Comparison of ENCODE assay signal across 1 cellular context in the genomic region with DNA sequence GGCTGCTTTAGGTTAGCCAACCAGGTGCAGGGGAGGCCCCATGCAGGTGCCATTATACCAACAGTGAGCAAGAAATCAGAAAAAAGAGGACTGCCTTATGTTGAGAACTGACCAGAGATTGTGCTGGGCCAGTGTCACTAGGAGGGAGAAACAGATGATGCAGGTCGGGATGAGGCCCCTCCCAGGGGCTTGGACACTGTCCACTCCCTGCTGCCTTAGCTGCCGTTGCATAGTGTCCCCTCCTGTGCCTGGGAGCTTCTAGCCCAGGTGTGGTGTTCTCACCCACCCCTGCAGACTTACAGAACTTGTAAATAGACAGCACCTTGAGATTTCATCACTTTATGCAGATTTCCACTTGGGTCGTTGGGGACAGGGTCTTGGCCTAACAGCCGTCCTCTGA.
TF ChIP-seq lines count a peak whose summit lies in the region.

No MANE protein-coding gene starts in this region.

TF ChIP-seq in SK-N-SH treated with all-trans-retinoic acid at 6 μM for 48 hours, 23 proteins besides CTCF, POLR2A, EP300 and RAD21 (continued from another document):
- TF ChIP-seq, protein P1, sequence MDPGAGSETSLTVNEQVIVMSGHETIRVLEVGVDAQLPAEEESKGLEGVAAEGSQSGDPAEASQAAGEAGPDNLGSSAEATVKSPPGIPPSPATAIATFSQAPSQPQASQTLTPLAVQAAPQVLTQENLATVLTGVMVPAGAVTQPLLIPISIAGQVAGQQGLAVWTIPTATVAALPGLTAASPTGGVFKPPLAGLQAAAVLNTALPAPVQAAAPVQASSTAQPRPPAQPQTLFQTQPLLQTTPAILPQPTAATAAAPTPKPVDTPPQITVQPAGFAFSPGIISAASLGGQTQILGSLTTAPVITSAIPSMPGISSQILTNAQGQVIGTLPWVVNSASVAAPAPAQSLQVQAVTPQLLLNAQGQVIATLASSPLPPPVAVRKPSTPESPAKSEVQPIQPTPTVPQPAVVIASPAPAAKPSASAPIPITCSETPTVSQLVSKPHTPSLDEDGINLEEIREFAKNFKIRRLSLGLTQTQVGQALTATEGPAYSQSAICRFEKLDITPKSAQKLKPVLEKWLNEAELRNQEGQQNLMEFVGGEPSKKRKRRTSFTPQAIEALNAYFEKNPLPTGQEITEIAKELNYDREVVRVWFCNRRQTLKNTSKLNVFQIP (CRISPR knock-in tag; IDR thresholded peaks at IDR 0.05; ENCODE audit: borderline replicate concordance, low read depth): no peak
- TF ChIP-seq PPARA (CRISPR knock-in tag; IDR thresholded peaks at IDR 0.05; ENCODE audit: borderline replicate concordance) (no peak), TCF4 (CRISPR knock-in tag; IDR thresholded peaks at IDR 0.05; ENCODE audit: borderline replicate concordance) (no peak), ZNF8 (CRISPR knock-in tag; IDR thresholded peaks at IDR 0.05) (no peak), CSDC2 (CRISPR knock-in tag; IDR thresholded peaks at IDR 0.05) (no peak)
- TF ChIP-seq, protein P2, sequence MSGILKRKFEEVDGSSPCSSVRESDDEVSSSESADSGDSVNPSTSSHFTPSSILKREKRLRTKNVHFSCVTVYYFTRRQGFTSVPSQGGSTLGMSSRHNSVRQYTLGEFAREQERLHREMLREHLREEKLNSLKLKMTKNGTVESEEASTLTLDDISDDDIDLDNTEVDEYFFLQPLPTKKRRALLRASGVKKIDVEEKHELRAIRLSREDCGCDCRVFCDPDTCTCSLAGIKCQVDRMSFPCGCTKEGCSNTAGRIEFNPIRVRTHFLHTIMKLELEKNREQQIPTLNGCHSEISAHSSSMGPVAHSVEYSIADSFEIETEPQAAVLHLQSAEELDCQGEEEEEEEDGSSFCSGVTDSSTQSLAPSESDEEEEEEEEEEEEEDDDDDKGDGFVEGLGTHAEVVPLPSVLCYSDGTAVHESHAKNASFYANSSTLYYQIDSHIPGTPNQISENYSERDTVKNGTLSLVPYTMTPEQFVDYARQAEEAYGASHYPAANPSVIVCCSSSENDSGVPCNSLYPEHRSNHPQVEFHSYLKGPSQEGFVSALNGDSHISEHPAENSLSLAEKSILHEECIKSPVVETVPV (CRISPR knock-in tag; IDR thresholded peaks at IDR 0.05): no peak
- TF ChIP-seq, protein P3, sequence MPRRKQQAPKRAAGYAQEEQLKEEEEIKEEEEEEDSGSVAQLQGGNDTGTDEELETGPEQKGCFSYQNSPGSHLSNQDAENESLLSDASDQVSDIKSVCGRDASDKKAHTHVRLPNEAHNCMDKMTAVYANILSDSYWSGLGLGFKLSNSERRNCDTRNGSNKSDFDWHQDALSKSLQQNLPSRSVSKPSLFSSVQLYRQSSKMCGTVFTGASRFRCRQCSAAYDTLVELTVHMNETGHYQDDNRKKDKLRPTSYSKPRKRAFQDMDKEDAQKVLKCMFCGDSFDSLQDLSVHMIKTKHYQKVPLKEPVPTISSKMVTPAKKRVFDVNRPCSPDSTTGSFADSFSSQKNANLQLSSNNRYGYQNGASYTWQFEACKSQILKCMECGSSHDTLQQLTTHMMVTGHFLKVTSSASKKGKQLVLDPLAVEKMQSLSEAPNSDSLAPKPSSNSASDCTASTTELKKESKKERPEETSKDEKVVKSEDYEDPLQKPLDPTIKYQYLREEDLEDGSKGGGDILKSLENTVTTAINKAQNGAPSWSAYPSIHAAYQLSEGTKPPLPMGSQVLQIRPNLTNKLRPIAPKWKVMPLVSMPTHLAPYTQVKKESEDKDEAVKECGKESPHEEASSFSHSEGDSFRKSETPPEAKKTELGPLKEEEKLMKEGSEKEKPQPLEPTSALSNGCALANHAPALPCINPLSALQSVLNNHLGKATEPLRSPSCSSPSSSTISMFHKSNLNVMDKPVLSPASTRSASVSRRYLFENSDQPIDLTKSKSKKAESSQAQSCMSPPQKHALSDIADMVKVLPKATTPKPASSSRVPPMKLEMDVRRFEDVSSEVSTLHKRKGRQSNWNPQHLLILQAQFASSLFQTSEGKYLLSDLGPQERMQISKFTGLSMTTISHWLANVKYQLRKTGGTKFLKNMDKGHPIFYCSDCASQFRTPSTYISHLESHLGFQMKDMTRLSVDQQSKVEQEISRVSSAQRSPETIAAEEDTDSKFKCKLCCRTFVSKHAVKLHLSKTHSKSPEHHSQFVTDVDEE (CRISPR knock-in tag; IDR thresholded peaks at IDR 0.05): no peak
